1 cellular context compared by ENCODE assay signal in the genomic region with DNA sequence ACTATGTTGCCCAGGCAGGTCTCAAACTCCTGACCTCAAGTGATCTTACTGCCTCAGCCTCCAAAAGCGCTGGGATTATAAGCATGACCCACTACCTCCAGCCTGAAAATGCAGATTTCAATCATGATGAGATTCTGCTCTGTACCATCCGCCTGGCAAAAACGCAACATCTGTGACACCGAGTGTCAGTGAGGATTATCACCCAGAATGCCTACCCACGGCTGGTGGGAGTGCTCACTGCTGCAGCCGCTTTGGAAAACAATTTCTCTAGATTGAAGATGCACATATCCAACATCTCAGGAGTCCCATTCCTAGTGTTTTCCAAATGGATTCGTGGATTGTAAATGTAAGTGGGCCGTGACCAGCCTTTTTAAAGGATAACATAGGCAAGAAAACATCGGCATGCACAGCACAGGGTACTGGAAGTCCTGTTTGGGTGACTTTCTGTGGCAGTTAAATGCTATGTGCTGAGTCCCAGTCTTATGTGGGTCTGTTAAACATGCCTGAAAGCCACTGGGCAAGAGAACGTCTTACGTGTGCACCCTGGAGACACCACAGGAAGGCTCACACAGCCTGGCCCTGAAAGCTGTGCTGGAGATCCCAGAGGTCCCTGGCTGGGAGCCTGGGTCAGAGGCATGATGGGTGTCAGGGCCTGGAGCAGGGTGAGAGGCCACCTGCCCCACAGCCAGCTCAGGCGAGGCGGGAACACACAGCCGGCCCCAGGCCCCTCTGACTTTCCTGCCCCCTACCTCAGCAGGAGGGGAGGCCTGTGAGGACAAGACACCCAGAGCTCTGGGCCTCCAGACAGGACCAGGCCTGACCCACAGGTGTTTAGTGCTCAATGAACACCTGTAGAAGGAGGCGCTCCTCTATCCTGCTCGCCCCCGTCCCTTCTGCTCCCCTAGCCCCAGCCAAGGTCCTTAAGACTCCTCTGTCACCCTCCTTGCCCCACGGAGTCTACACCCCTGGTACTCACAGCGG.
TF ChIP-seq lines count a peak whose summit lies in the region.

No MANE protein-coding gene starts in this region.

TF ChIP-seq in GM23338, 12 proteins besides CTCF, POLR2A, EP300 and RAD21 (continued from another document):
- TF ChIP-seq ZNF462 (CRISPR knock-in tag; IDR thresholded peaks at IDR 0.05), result no peak
- TF ChIP-seq ZNF114 (CRISPR knock-in tag; IDR thresholded peaks at IDR 0.05), result no peak
- no peak for TF ChIP-seq EZH2 (IDR thresholded peaks at IDR 0.05; ENCODE audit: low read depth, unreplicated experiment)
- TF ChIP-seq JUNB (IDR thresholded peaks at IDR 0.05; ENCODE audit: unreplicated experiment), result no peak
- no peak for TF ChIP-seq POLR2AphosphoS5 (IDR thresholded peaks at IDR 0.05; ENCODE audit: low read depth)
- TF ChIP-seq, protein P1, sequence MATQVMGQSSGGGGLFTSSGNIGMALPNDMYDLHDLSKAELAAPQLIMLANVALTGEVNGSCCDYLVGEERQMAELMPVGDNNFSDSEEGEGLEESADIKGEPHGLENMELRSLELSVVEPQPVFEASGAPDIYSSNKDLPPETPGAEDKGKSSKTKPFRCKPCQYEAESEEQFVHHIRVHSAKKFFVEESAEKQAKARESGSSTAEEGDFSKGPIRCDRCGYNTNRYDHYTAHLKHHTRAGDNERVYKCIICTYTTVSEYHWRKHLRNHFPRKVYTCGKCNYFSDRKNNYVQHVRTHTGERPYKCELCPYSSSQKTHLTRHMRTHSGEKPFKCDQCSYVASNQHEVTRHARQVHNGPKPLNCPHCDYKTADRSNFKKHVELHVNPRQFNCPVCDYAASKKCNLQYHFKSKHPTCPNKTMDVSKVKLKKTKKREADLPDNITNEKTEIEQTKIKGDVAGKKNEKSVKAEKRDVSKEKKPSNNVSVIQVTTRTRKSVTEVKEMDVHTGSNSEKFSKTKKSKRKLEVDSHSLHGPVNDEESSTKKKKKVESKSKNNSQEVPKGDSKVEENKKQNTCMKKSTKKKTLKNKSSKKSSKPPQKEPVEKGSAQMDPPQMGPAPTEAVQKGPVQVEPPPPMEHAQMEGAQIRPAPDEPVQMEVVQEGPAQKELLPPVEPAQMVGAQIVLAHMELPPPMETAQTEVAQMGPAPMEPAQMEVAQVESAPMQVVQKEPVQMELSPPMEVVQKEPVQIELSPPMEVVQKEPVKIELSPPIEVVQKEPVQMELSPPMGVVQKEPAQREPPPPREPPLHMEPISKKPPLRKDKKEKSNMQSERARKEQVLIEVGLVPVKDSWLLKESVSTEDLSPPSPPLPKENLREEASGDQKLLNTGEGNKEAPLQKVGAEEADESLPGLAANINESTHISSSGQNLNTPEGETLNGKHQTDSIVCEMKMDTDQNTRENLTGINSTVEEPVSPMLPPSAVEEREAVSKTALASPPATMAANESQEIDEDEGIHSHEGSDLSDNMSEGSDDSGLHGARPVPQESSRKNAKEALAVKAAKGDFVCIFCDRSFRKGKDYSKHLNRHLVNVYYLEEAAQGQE (IDR thresholded peaks at IDR 0.05; ENCODE audit: unreplicated experiment), result no peak
- no peak for TF ChIP-seq ZNF331 (CRISPR knock-in tag; IDR thresholded peaks at IDR 0.05; ENCODE audit: low read depth)
- no peak for TF ChIP-seq CREB1 (CRISPR knock-in tag; IDR thresholded peaks at IDR 0.05; ENCODE audit: low read depth)
- TF ChIP-seq STAT1 (IDR thresholded peaks at IDR 0.05; ENCODE audit: unreplicated experiment), result no peak
